Comparison of ENCODE assay signal across 9 cellular contexts in genomic region chr6:4687989-4688947, GRCh38.
DNase-seq lines count a peak whose midpoint lies in the region; FAIRE-seq and TF ChIP-seq lines count a peak whose summit lies in the region.
"Had no signal": no experiment of that assay in that cellular context is flagged by ENCODE, and none has a peak within 500 bp of the region (broad histone marks: within the 10 kb centered on the region; RNA-seq: fewer than 3 reads in every experiment).

No MANE protein-coding gene starts in this region.

- DNase-seq in HTR-8/SVneo (ENCODE audit: insufficient read length, low spot score), result peak; percentile 71
- peak; percentile 61 for DNase-seq in kidney glomerular epithelial cell (lab: John Stamatoyannopoulos, UW)
- no peak for DNase-seq in activated gamma-delta T cell treated with Interleukin-2 at 50 U/mL for 16 hours
- no peak for DNase-seq in stimulated activated CD4-positive, alpha-beta T cell treated with anti-CD3 and anti-CD28 coated beads, Interleukin-4, amount 100 ng/mL, for 1 hour
- DNase-seq in NCI-H748 (lab: John Stamatoyannopoulos, UW; ENCODE audit: unreplicated experiment), result no peak
- no peak for DNase-seq in NCI-H187 treated with DMSO at 0.1 percent for 48 hours (lab: John Stamatoyannopoulos, UW)
- DNase-seq: DMS79 had no signal

- H3K4me3 ChIP-seq in ACC112 (ENCODE audit: low read depth, low read length) (peak overlapping the region; percentile 52), WI38 (ENCODE audit: low read depth, low read length) (peak overlapping the region; percentile 37)

- no peak for FAIRE-seq in HTR-8/SVneo (lab: Jason Lieb, UNC)

- no peaks in the 10 kb centered on the region for H3K79me2 ChIP-seq in ACC112 (ENCODE audit: control insufficient read depth, insufficient read depth, low read length, unreplicated experiment)

- peak overlapping the region; percentile 94 for H2AFZ ChIP-seq in ACC112 (ENCODE audit: low read length, unreplicated experiment)

- no peaks in the 10 kb centered on the region for H3K36me3 ChIP-seq in ACC112 (ENCODE audit: insufficient read depth, low read length)

- H3K27me3 ChIP-seq in ACC112 (ENCODE audit: insufficient read depth, low read length), result no peaks in the 10 kb centered on the region

- H3K27ac ChIP-seq in ACC112 (ENCODE audit: low read depth, low read length), result peak overlapping the region; percentile 75

- no peak for TF ChIP-seq CTCF in WI38 (IDR thresholded peaks at IDR 0.05; ENCODE audit: low read depth, low read length)

- H3K4me1 ChIP-seq in ACC112 (ENCODE audit: control insufficient read depth, insufficient read depth, low read length, unreplicated experiment), result peaks cover 14% of the 10 kb centered on the region

Comparison
In these comparisons a context has a peak if more than half of its experiments do, and no peak if none do; other contexts are left out.
1. DNase-seq: peak in HTR-8/SVneo (single experiment) and kidney glomerular epithelial cell (single experiment); none in activated gamma-delta T cell treated with Interleukin-2 at 50 U/mL for 16 hours (single experiment), stimulated activated CD4-positive, alpha-beta T cell treated with anti-CD3 and anti-CD28 coated beads, Interleukin-4, amount 100 ng/mL, for 1 hour (single experiment), NCI-H748 (single experiment) and NCI-H187 treated with DMSO at 0.1 percent for 48 hours (single experiment).